Comparison of ENCODE assay signal across 8 cellular contexts in genomic region chr1:161612322-161613141, GRCh38. TPM values are rescaled to one million over a fixed set of nuclear protein-coding genes. Genes with fewer than 3 reads are reported as not detected.
A peak's percentile ranks its signal among the peaks of the same experiment; 100 is the strongest.
DNase-seq lines count a peak whose midpoint lies in the region; ATAC-seq and TF ChIP-seq lines count a peak whose summit lies in the region.
"Not testable (repeated sequence)": the region's sequence is repeated elsewhere in the genome, so short reads cannot be mapped to it uniquely, and the experiment has no call there.

No MANE protein-coding gene starts in this region.

- WGBS in psoas muscle, 3 donors, result 2 to 5% (median 3%) methylated on average over 43 to 49 of the region's 51 CpGs

- H3K36me3 ChIP-seq in psoas muscle (ENCODE audit: insufficient read depth in 1 of 2, low read depth in 1 of 2), result not testable (repeated sequence)

- H3K27ac ChIP-seq in psoas muscle, result peak overlapping the region; percentile 60

- ATAC-seq in GM18502 (IDR thresholded peaks at IDR 0.05; ENCODE audit: poor library complexity, unreplicated experiment) (peak; percentile 88), HG02938 (IDR thresholded peaks at IDR 0.05; ENCODE audit: unreplicated experiment) (peak; percentile 84), psoas muscle (peak; percentile 80 to 93 (median 90))

- DNase-seq in NCI-H187 treated with DMSO at 0.1 percent for 48 hours (lab: John Stamatoyannopoulos, UW), result peak; percentile 83
- peak; percentile 92 for DNase-seq in T1000 (lab: John Stamatoyannopoulos, UW)
- DNase-seq in astrocyte of the spinal cord (ENCODE audit: low read depth, low spot score), result peak; percentile 99
- peak; percentile 87 for DNase-seq in hepatic stellate cell (ENCODE audit: low spot score)
- peak; percentile 94 for DNase-seq in psoas muscle
- peak; percentile 94 for DNase-seq in ureter (ENCODE audit: low spot score)

- H3K4me1 ChIP-seq in psoas muscle, result not testable (repeated sequence)

- in situ Hi-C loops in astrocyte of the spinal cord (cut with HindIII; ENCODE audit: low sequenced_read_pairs), result not testable (repeated sequence)

- H3K9me3 ChIP-seq in psoas muscle, result not testable (repeated sequence)

- peaks cover 0 to 24% (median 0%) of the 10 kb centered on the region in 3 donors for H3K27me3 ChIP-seq in psoas muscle (ENCODE audit: insufficient read depth in 3 of 3, low read length in 2 of 3)

- not testable (repeated sequence) for TF ChIP-seq CTCF in astrocyte of the spinal cord (IDR thresholded peaks at IDR 0.05; ENCODE audit: low read depth, low read length); psoas muscle (IDR thresholded peaks at IDR 0.05)

- H3K4me3 ChIP-seq in astrocyte of the spinal cord (ENCODE audit: low read depth, low read length) (peak overlapping the region; percentile 54), psoas muscle (peak overlapping the region; percentile 66)

- intact Hi-C loops in psoas muscle (cut with DNase I), result not testable (repeated sequence)

RNA-seq across cellular contexts. Expression of gene FCGR3B, which starts 18.4 kb away (rescaled TPM):
- total RNA-seq in psoas muscle, result 1 to 10 TPM in 3 of 4 donors, under 1 TPM in 1; 0.83 to 3.9 (median 2.5) TPM
- under 1 TPM; 0.08 to 0.32 (median 0.11) TPM for polyA plus RNA-seq in psoas muscle
- total RNA-seq in ureter, result 1.6 TPM

RNA-seq across cellular contexts. Expression of gene FCGR2B, which starts 50.4 kb away (rescaled TPM):
- 10 to 100 TPM in 1 of 4 donors, 1 to 10 TPM in 3; 3.0 to 11.3 (median 7.2) TPM for total RNA-seq in psoas muscle
- polyA plus RNA-seq in psoas muscle, result 1 to 10 TPM; 1.2 to 2.6 (median 2.0) TPM
- 11.6 TPM for total RNA-seq in ureter

Comparison
In these comparisons a context has a peak if more than half of its experiments do, and no peak if none do; other contexts are left out.
1. Peak in every context shown above with its lines: DNase-seq, ATAC-seq, H3K4me3 ChIP-seq and H3K27ac ChIP-seq.